In genomic region chr17:40038882-40039513, GRCh38 we compare ENCODE assay signal across 8 cellular contexts. TPM values are rescaled to one million over a fixed set of nuclear protein-coding genes. Genes with fewer than 3 reads are reported as not detected.
DNase-seq lines count a peak whose midpoint lies in the region; ATAC-seq and TF ChIP-seq lines count a peak whose summit lies in the region.

No MANE protein-coding gene starts in this region.

- H3K4ac ChIP-seq in H9 (ENCODE audit: low read depth, low read length), result no peak overlapping the region

- H3K36me3 ChIP-seq in A673 (ENCODE audit: insufficient read depth, low read length, poor library complexity, severe bottlenecking) (no peaks in the 10 kb centered on the region), smooth muscle cell (ENCODE audit: low read depth) (no peaks in the 10 kb centered on the region)

- H3T11ph ChIP-seq in H9 (ENCODE audit: low read length), result no peak overlapping the region

- H4K5ac ChIP-seq in H9 (ENCODE audit: insufficient read length, low read depth, low read length), result no peak overlapping the region

- no TSS peak for BruUV-seq in A673 (replicated peaks; lab: Mats Ljungman, UMichigan)

- H2AFZ ChIP-seq in H9 (ENCODE audit: low read length) (no peak overlapping the region), smooth muscle cell (ENCODE audit: low read depth) (no peak overlapping the region)

- H3K4me2 ChIP-seq in H9 (ENCODE audit: insufficient read depth, insufficient read length, low read length), result no peak overlapping the region
- H3K4me2 ChIP-seq in smooth muscle cell, result no peak overlapping the region

- H3K36me3 Mint-ChIP-seq in H9 (ENCODE audit: insufficient read depth in 1 of 3, low read depth in 3 of 3), result peaks cover under 1 to 17% (median 13%) of the 10 kb centered on the region in 3 experiments; a peak in 4 of 7 replicates
- peaks cover 10% of the 10 kb centered on the region for H3K36me3 Mint-ChIP-seq in activated T-helper 1 cell treated with anti-CD3 and anti-CD28 coated beads, Interleukin-12 subunit alpha, Interleukin-12 subunit beta, Interleukin-2, Interleukin-4 antibody, amounts not matched to agents 30 ng/mL and 10 ng/mL and 1 ng/mL, durations not matched to agents 14 hours and 24 hours and 36 hours (ENCODE audit: low read depth)
- no peaks in the 10 kb centered on the region for H3K36me3 Mint-ChIP-seq in activated CD8-positive, alpha-beta memory T cell treated with anti-CD3 and anti-CD28 coated beads, Interleukin-2, amount 10 ng/mL, durations not matched to agents 7 days and 5 days

- H3K27ac ChIP-seq in A673 (ENCODE audit: low read depth, low read length, poor library complexity, severe bottlenecking) (no peak overlapping the region), H9 (ENCODE audit: insufficient read length, low read depth, low read length) (no peak overlapping the region), smooth muscle cell (ENCODE audit: low read depth) (no peak overlapping the region)

- H2BK12ac ChIP-seq in H9 (ENCODE audit: insufficient read length, low read depth, low read length), result no peak overlapping the region

- H3K27me3 Mint-ChIP-seq in H9 (ENCODE audit: low read depth), result no peaks in the 10 kb centered on the region
- H3K27me3 Mint-ChIP-seq in activated T-helper 1 cell treated with anti-CD3 and anti-CD28 coated beads, Interleukin-12 subunit alpha, Interleukin-12 subunit beta, Interleukin-2, Interleukin-4 antibody, amounts not matched to agents 30 ng/mL and 10 ng/mL and 1 ng/mL, durations not matched to agents 14 hours and 24 hours and 36 hours (ENCODE audit: insufficient read depth), result no peaks in the 10 kb centered on the region
- no peaks in the 10 kb centered on the region for H3K27me3 Mint-ChIP-seq in activated CD8-positive, alpha-beta memory T cell treated with anti-CD3 and anti-CD28 coated beads, Interleukin-2, amount 10 ng/mL, durations not matched to agents 7 days and 5 days

- peaks cover 15 to 16% of the 10 kb centered on the region in 2 experiments for H3K4me1 Mint-ChIP-seq in H9
- H3K4me1 Mint-ChIP-seq in activated T-helper 1 cell treated with anti-CD3 and anti-CD28 coated beads, Interleukin-12 subunit alpha, Interleukin-12 subunit beta, Interleukin-2, Interleukin-4 antibody, amounts not matched to agents 30 ng/mL and 10 ng/mL and 1 ng/mL, durations not matched to agents 14 hours and 24 hours and 36 hours (ENCODE audit: low read depth), result no peaks in the 10 kb centered on the region
- no peaks in the 10 kb centered on the region for H3K4me1 Mint-ChIP-seq in activated CD8-positive, alpha-beta memory T cell treated with anti-CD3 and anti-CD28 coated beads, Interleukin-2, amount 10 ng/mL, durations not matched to agents 7 days and 5 days

- no peak overlapping the region; a peak in 1 of 5 replicates for H3K4me3 Mint-ChIP-seq in H9
- no peak overlapping the region for H3K4me3 Mint-ChIP-seq in activated T-helper 1 cell treated with anti-CD3 and anti-CD28 coated beads, Interleukin-12 subunit alpha, Interleukin-12 subunit beta, Interleukin-2, Interleukin-4 antibody, amounts not matched to agents 30 ng/mL and 10 ng/mL and 1 ng/mL, durations not matched to agents 14 hours and 24 hours and 36 hours
- H3K4me3 Mint-ChIP-seq in activated CD8-positive, alpha-beta memory T cell treated with anti-CD3 and anti-CD28 coated beads, Interleukin-2, amount 10 ng/mL, durations not matched to agents 7 days and 5 days, result no peak overlapping the region

- intact Hi-C loops in A673 (cut with micrococcal nuclease; ENCODE audit: unreplicated experiment), result loop anchor here (10.0 kb wide), 1 partner anchor 46 kb away; no protein-coding TSS in a partner anchor
- intact Hi-C loops in activated T-helper 1 cell treated with anti-CD3 and anti-CD28 coated beads, Interleukin-12 subunit alpha, Interleukin-12 subunit beta, Interleukin-2, Interleukin-4 antibody, amounts not matched to agents 30 ng/mL and 10 ng/mL and 1 ng/mL, durations not matched to agents 14 hours and 24 hours and 36 hours (cut with micrococcal nuclease), result no loop called here
- intact Hi-C loops in left ventricle myocardium superior (cut with micrococcal nuclease), result loop anchor here (10.0 kb wide), 1 partner anchor 126 kb away; no protein-coding TSS in a partner anchor

- no peak overlapping the region for H3K9ac ChIP-seq in H9 (ENCODE audit: extremely low read depth, insufficient read length, low read length)
- no peak overlapping the region for H3K9ac ChIP-seq in smooth muscle cell (ENCODE audit: low read depth)

- H3K79me1 ChIP-seq in H9 (ENCODE audit: insufficient read depth, low read depth, low read length, poor library complexity, severe bottlenecking), result no peaks in the 10 kb centered on the region

- H2BK15ac ChIP-seq in H9 (ENCODE audit: low read depth, low read length), result no peak overlapping the region

- no peak overlapping the region for H2BK20ac ChIP-seq in H9 (ENCODE audit: low read depth, low read length, poor library complexity, severe bottlenecking)

- peak overlapping the region; percentile 78 to 90 (median 89) for H3K27ac Mint-ChIP-seq in H9
- peak overlapping the region; percentile 0 for H3K27ac Mint-ChIP-seq in activated T-helper 1 cell treated with anti-CD3 and anti-CD28 coated beads, Interleukin-12 subunit alpha, Interleukin-12 subunit beta, Interleukin-2, Interleukin-4 antibody, amounts not matched to agents 30 ng/mL and 10 ng/mL and 1 ng/mL, durations not matched to agents 14 hours and 24 hours and 36 hours
- no peak overlapping the region for H3K27ac Mint-ChIP-seq in activated CD8-positive, alpha-beta memory T cell treated with anti-CD3 and anti-CD28 coated beads, Interleukin-2, amount 10 ng/mL, durations not matched to agents 7 days and 5 days

- H3K9me3 ChIP-seq in A673 (ENCODE audit: low read depth, low read length, poor library complexity, severe bottlenecking) (no peaks in the 10 kb centered on the region), H9 (ENCODE audit: control insufficient read depth, low read depth, low read length) (no peaks in the 10 kb centered on the region), smooth muscle cell (replicated peaks; ENCODE audit: low read depth) (no peaks in the 10 kb centered on the region)

- H4K20me1 ChIP-seq in H9 (ENCODE audit: control insufficient read depth, insufficient read depth, insufficient read length) (no peaks in the 10 kb centered on the region), smooth muscle cell (ENCODE audit: low read depth) (no peaks in the 10 kb centered on the region)

- CTCF ChIA-PET in A673 (lab: Charles Lee), result interaction anchor here (0.6 to 1.4 kb wide), 3 partner anchors 30 to 65 kb away, joined by 3 to 11 read pairs (median 9); no protein-coding TSS in a partner anchor
- CTCF ChIA-PET in activated CD8-positive, alpha-beta memory T cell treated with anti-CD3 and anti-CD28 coated beads, Interleukin-2, amount 10 ng/mL, durations not matched to agents 7 days and 5 days (lab: Charles Lee), result interaction anchor here (0.8 to 2.4 kb wide), 8 partner anchors 12 to 129 kb away, joined by 3 to 18 read pairs (median 3); no protein-coding TSS in a partner anchor

- TF ChIP-seq CTCF in A673 (conservative IDR thresholded peaks at IDR 0.05; ENCODE audit: low read depth, low read length) (peak; percentile 51), H9 (conservative IDR thresholded peaks at IDR 0.05) (peak; percentile 75), smooth muscle cell (IDR thresholded peaks at IDR 0.05; ENCODE audit: borderline replicate concordance, insufficient read depth, poor library complexity, severe bottlenecking) (peak; percentile 48)

- no CpG with 5 or more reads among the region's 11 CpGs for WGBS in H9 (ENCODE audit: extremely low coverage, insufficient read length, low lambda C conversion rate)
- WGBS in smooth muscle cell (ENCODE audit: low lambda C conversion rate), result 50% methylated on average over 11 of the region's 11 CpGs

- H2BK5ac ChIP-seq in H9 (ENCODE audit: insufficient read length, low read length), result no peak overlapping the region

- no peak overlapping the region for H4K8ac ChIP-seq in H9 (replicated peaks; ENCODE audit: insufficient read length, low read depth, low read length)

- H3K4me3 ChIP-seq in A673 (ENCODE audit: low read depth, low read length, poor library complexity, severe bottlenecking) (no peak overlapping the region), smooth muscle cell (no peak overlapping the region)

- no peak overlapping the region for H2AK5ac ChIP-seq in H9 (ENCODE audit: insufficient read length, low read length)

- POLR2A ChIA-PET in A673 (lab: Charles Lee; ENCODE audit: low non-redundant PET), result no interaction called here

- H3K79me2 ChIP-seq in H9 (ENCODE audit: insufficient read depth, low read length) (no peaks in the 10 kb centered on the region), smooth muscle cell (ENCODE audit: low read depth) (no peaks in the 10 kb centered on the region)

- no peak overlapping the region for H3K23ac ChIP-seq in H9 (ENCODE audit: insufficient read length, low read depth, low read length)

- H4K91ac ChIP-seq in H9 (ENCODE audit: insufficient read length, low read depth, low read length), result no peak overlapping the region

- no peaks in the 10 kb centered on the region for H3F3A ChIP-seq in smooth muscle cell (ENCODE audit: low read depth)

- H2BK120ac ChIP-seq in H9 (ENCODE audit: low read depth, low read length, poor library complexity, severe bottlenecking), result no peak overlapping the region

- no peaks in the 10 kb centered on the region for H3K23me2 ChIP-seq in H9 (ENCODE audit: insufficient read length, low read depth, low read length, poor library complexity, severe bottlenecking)

- H3K14ac ChIP-seq in H9 (ENCODE audit: insufficient read depth, low read length), result no peak overlapping the region

- no peak overlapping the region for H3K56ac ChIP-seq in H9 (ENCODE audit: insufficient read length, low read depth, low read length)

- H3K27me3 ChIP-seq in A673 (replicated peaks; ENCODE audit: insufficient read depth, low read depth, low read length, poor library complexity) (no peaks in the 10 kb centered on the region), H9 (ENCODE audit: insufficient read depth, low read length) (no peaks in the 10 kb centered on the region), smooth muscle cell (ENCODE audit: low read depth) (no peaks in the 10 kb centered on the region)

- peak overlapping the region; percentile 65 for H3K18ac ChIP-seq in H9 (ENCODE audit: insufficient read length, low read depth, low read length)

- ATAC-seq in left ventricle myocardium superior, result peak; percentile 96
- ATAC-seq in GM21576 (IDR thresholded peaks at IDR 0.05; ENCODE audit: unreplicated experiment), result no peak
- ATAC-seq in activated CD8-positive, alpha-beta memory T cell treated with anti-CD3 and anti-CD28 coated beads, Interleukin-2, amount 10 ng/mL, durations not matched to agents 7 days and 5 days, result no peak

- DNase-seq in A673 (ENCODE audit: low spot score), result peak; percentile 30
- DNase-seq in H9, result peak; percentile 74
- DNase-seq in activated T-helper 1 cell treated with anti-CD3 and anti-CD28 coated beads, Interleukin-12 subunit alpha, Interleukin-12 subunit beta, Interleukin-2, Interleukin-4 antibody, amounts not matched to agents 30 ng/mL and 10 ng/mL and 1 ng/mL, durations not matched to agents 14 hours and 24 hours and 36 hours (ENCODE audit: low spot score), result no peak
- peak; percentile 78 for DNase-seq in left ventricle myocardium superior
- DNase-seq in smooth muscle cell (lab: John Stamatoyannopoulos, UW; ENCODE audit: unreplicated experiment), result peak; percentile 8
- no peak for DNase-seq in NCI-H2171 (lab: John Stamatoyannopoulos, UW)
- no peak for DNase-seq in activated CD8-positive, alpha-beta memory T cell treated with anti-CD3 and anti-CD28 coated beads, Interleukin-2, amount 10 ng/mL, durations not matched to agents 7 days and 5 days

- H3K4me1 ChIP-seq in A673 (ENCODE audit: insufficient read depth, low read length, poor library complexity, severe bottlenecking) (no peaks in the 10 kb centered on the region), H9 (ENCODE audit: insufficient read depth, low read length) (peaks cover 2% of the 10 kb centered on the region; the same call in 1 of the 2 replicates), smooth muscle cell (ENCODE audit: low read depth) (no peaks in the 10 kb centered on the region)

- no peaks in the 10 kb centered on the region for H3K9me3 Mint-ChIP-seq in H9
- no peaks in the 10 kb centered on the region for H3K9me3 Mint-ChIP-seq in activated T-helper 1 cell treated with anti-CD3 and anti-CD28 coated beads, Interleukin-12 subunit alpha, Interleukin-12 subunit beta, Interleukin-2, Interleukin-4 antibody, amounts not matched to agents 30 ng/mL and 10 ng/mL and 1 ng/mL, durations not matched to agents 14 hours and 24 hours and 36 hours
- H3K9me3 Mint-ChIP-seq in activated CD8-positive, alpha-beta memory T cell treated with anti-CD3 and anti-CD28 coated beads, Interleukin-2, amount 10 ng/mL, durations not matched to agents 7 days and 5 days (ENCODE audit: low read depth), result no peaks in the 10 kb centered on the region

RNA-seq across cellular contexts. Expression of gene MED24, which starts 15.2 kb away (rescaled TPM):
- total RNA-seq in A673 (2021), result 48.7 and 50.7 TPM in 2 replicates
- 104 and 105 TPM in 2 replicates for total RNA-seq in H9 (2021)
- 113 and 120 TPM in 2 replicates for total RNA-seq in activated T-helper 1 cell treated with anti-CD3 and anti-CD28 coated beads, Interleukin-12 subunit alpha, Interleukin-12 subunit beta, Interleukin-2, Interleukin-4 antibody, amounts not matched to agents 30 ng/mL and 10 ng/mL and 1 ng/mL, durations not matched to agents 14 hours and 24 hours and 36 hours
- total RNA-seq in left ventricle myocardium superior, result 56.9 TPM
- total RNA-seq in smooth muscle cell, result 68.2 and 76.9 TPM in 2 replicates
- 74.9 and 77.2 TPM in 2 replicates for polyA plus RNA-seq in smooth muscle cell
- total RNA-seq in activated CD8-positive, alpha-beta memory T cell treated with anti-CD3 and anti-CD28 coated beads, Interleukin-2, amount 10 ng/mL, durations not matched to agents 7 days and 5 days, result 100 to 1,000 TPM in 1 of 2 experiments, 10 to 100 TPM in 1; 98.0 to 107 TPM

RNA-seq across cellular contexts. Expression of gene CSF3, which starts 23.8 kb away (rescaled TPM):
- not detected in 2 replicates for total RNA-seq in A673 (2021)
- not detected in 2 replicates for total RNA-seq in H9 (2021)
- not detected in 2 replicates for total RNA-seq in activated T-helper 1 cell treated with anti-CD3 and anti-CD28 coated beads, Interleukin-12 subunit alpha, Interleukin-12 subunit beta, Interleukin-2, Interleukin-4 antibody, amounts not matched to agents 30 ng/mL and 10 ng/mL and 1 ng/mL, durations not matched to agents 14 hours and 24 hours and 36 hours
- not detected for total RNA-seq in left ventricle myocardium superior
- total RNA-seq in smooth muscle cell, result not detected in 2 replicates
- polyA plus RNA-seq in smooth muscle cell, result 0.80 TPM in 1 of 2 replicates, not detected in the other
- not detected for total RNA-seq in activated CD8-positive, alpha-beta memory T cell treated with anti-CD3 and anti-CD28 coated beads, Interleukin-2, amount 10 ng/mL, durations not matched to agents 7 days and 5 days

RNA-seq across cellular contexts. Expression of gene THRA, which starts 23.8 kb away (rescaled TPM):
- total RNA-seq in A673 (2021) (14.5 and 18.7 TPM in 2 replicates), H9 (2021) (9.8 and 10.1 TPM in 2 replicates), left ventricle myocardium superior (98.1 TPM), smooth muscle cell (15.6 and 25.4 TPM in 2 replicates)
- 2.9 and 3.5 TPM in 2 replicates for total RNA-seq in activated T-helper 1 cell treated with anti-CD3 and anti-CD28 coated beads, Interleukin-12 subunit alpha, Interleukin-12 subunit beta, Interleukin-2, Interleukin-4 antibody, amounts not matched to agents 30 ng/mL and 10 ng/mL and 1 ng/mL, durations not matched to agents 14 hours and 24 hours and 36 hours
- 17.6 and 21.2 TPM in 2 replicates for polyA plus RNA-seq in smooth muscle cell
- 1 to 10 TPM; 5.9 to 8.3 TPM for total RNA-seq in activated CD8-positive, alpha-beta memory T cell treated with anti-CD3 and anti-CD28 coated beads, Interleukin-2, amount 10 ng/mL, durations not matched to agents 7 days and 5 days

RNA-seq across cellular contexts. Expression of gene PSMD3, which starts 58.4 kb away (rescaled TPM):
- 161 and 168 TPM in 2 replicates for total RNA-seq in A673 (2021)
- 174 and 177 TPM in 2 replicates for total RNA-seq in H9 (2021)
- 191 and 201 TPM in 2 replicates for total RNA-seq in activated T-helper 1 cell treated with anti-CD3 and anti-CD28 coated beads, Interleukin-12 subunit alpha, Interleukin-12 subunit beta, Interleukin-2, Interleukin-4 antibody, amounts not matched to agents 30 ng/mL and 10 ng/mL and 1 ng/mL, durations not matched to agents 14 hours and 24 hours and 36 hours
- 83.4 TPM for total RNA-seq in left ventricle myocardium superior
- 58.0 and 83.8 TPM in 2 replicates for total RNA-seq in smooth muscle cell
- 110 and 115 TPM in 2 replicates for polyA plus RNA-seq in smooth muscle cell
- total RNA-seq in activated CD8-positive, alpha-beta memory T cell treated with anti-CD3 and anti-CD28 coated beads, Interleukin-2, amount 10 ng/mL, durations not matched to agents 7 days and 5 days, result 100 to 1,000 TPM; 106 to 138 TPM

Comparison
In these comparisons a context has a peak if more than half of its experiments do, and no peak if none do; other contexts are left out.
1. DNase-seq: peak in A673 (single experiment), H9 (single experiment), left ventricle myocardium superior (single experiment) and smooth muscle cell (single experiment); none in activated T-helper 1 cell treated with anti-CD3 and anti-CD28 coated beads, Interleukin-12 subunit alpha, Interleukin-12 subunit beta, Interleukin-2, Interleukin-4 antibody, amounts not matched to agents 30 ng/mL and 10 ng/mL and 1 ng/mL, durations not matched to agents 14 hours and 24 hours and 36 hours (single experiment), NCI-H2171 (single experiment) and activated CD8-positive, alpha-beta memory T cell treated with anti-CD3 and anti-CD28 coated beads, Interleukin-2, amount 10 ng/mL, durations not matched to agents 7 days and 5 days (single experiment).
2. Peak in every context shown above with its lines, with median percentiles within 50 percentile points of each other: CTCF ChIP-seq.